ENCODE assay signal across 2 cellular contexts in genomic region chr16:31206776-31207175, GRCh38.
TF ChIP-seq lines count a peak whose summit lies in the region.

No MANE protein-coding gene starts in this region.

TF ChIP-seq in HEK293, 187 proteins besides CTCF, POLR2A, EP300 and RAD21 (continued from another document):
- TF ChIP-seq ZBTB11 (tag by site-specific recombination; conservative IDR thresholded peaks at IDR 0.05; ENCODE audit: low read depth), result no peak
- no peak for TF ChIP-seq ZNF585B (tag by site-specific recombination; IDR thresholded peaks at IDR 0.05)

TF ChIP-seq in SK-N-SH treated with all-trans-retinoic acid at 6 μM for 48 hours, 23 proteins besides CTCF, POLR2A, EP300 and RAD21 (continued from another document):
- no peak for TF ChIP-seq CSRNP3 (CRISPR knock-in tag; IDR thresholded peaks at IDR 0.05)
- TF ChIP-seq GLIS3 (CRISPR knock-in tag; IDR thresholded peaks at IDR 0.05), result no peak
- no peak for TF ChIP-seq ISL1 (CRISPR knock-in tag; IDR thresholded peaks at IDR 0.05)
- no peak for TF ChIP-seq TOX (CRISPR knock-in tag; IDR thresholded peaks at IDR 0.05; ENCODE audit: borderline replicate concordance)
- no peak for TF ChIP-seq ESRRG (CRISPR knock-in tag; IDR thresholded peaks at IDR 0.05)
- TF ChIP-seq SNAI2 (CRISPR knock-in tag; IDR thresholded peaks at IDR 0.05), result no peak
